17 cellular contexts compared by ENCODE assay signal in genomic region chr6:101429291-101429690, GRCh38. TPM values are rescaled to one million over a fixed set of nuclear protein-coding genes. Genes with fewer than 3 reads are reported as not detected.
DNase-seq lines count a peak whose midpoint lies in the region; TF ChIP-seq lines count a peak whose summit lies in the region.
"Had no signal": no experiment of that assay in that cellular context is flagged by ENCODE, and none has a peak within 500 bp of the region (broad histone marks: within the 10 kb centered on the region; RNA-seq: fewer than 3 reads in every experiment).

No MANE protein-coding gene starts in this region.

- peaks cover 23% of the 10 kb centered on the region for H3K4me1 Mint-ChIP-seq in HFFc6 (ENCODE audit: low read depth)
- H3K4me1 Mint-ChIP-seq: activated naive CD8-positive, alpha-beta T cell treated with anti-CD3 and anti-CD28 coated beads, Interleukin-2, amount 50 U/mL, for 24 hours; T-helper 17 cell had no signal

- H3K27ac ChIP-seq in brain microvascular endothelial cell: no peak overlapping the region
- no peak overlapping the region for H3K27ac ChIP-seq in caudate nucleus (ENCODE audit: low read depth, low read length)

- H3K27ac Mint-ChIP-seq in HFFc6: peak overlapping the region; percentile 68
- H3K27ac Mint-ChIP-seq: activated naive CD8-positive, alpha-beta T cell treated with anti-CD3 and anti-CD28 coated beads, Interleukin-2, amount 50 U/mL, for 24 hours; activated T-helper 1 cell treated with anti-CD3 and anti-CD28 coated beads, Interleukin-12 subunit alpha, Interleukin-12 subunit beta, Interleukin-2, Interleukin-4 antibody, amounts not matched to agents 30 ng/mL and 10 ng/mL and 1 ng/mL, durations not matched to agents 14 hours and 24 hours and 36 hours; endodermal cell; T-helper 17 cell had no signal

- H3K27me3 Mint-ChIP-seq in HFFc6 (ENCODE audit: insufficient read depth): no peaks in the 10 kb centered on the region; the same call in 1 of the 2 replicates
- H3K27me3 Mint-ChIP-seq: activated naive CD8-positive, alpha-beta T cell treated with anti-CD3 and anti-CD28 coated beads, Interleukin-2, amount 50 U/mL, for 24 hours; T-helper 17 cell had no signal

- TF ChIP-seq CTCF in HFFc6 (IDR thresholded peaks at IDR 0.05) (no peak), brain microvascular endothelial cell (IDR thresholded peaks at IDR 0.05; ENCODE audit: low read depth, low read length, missing control alignments) (no peak), kidney epithelial cell (IDR thresholded peaks at IDR 0.05; ENCODE audit: insufficient read depth, low read length, poor library complexity, severe bottlenecking) (no peak)

- no peaks in the 10 kb centered on the region for H3K36me3 ChIP-seq in brain microvascular endothelial cell (replicated peaks)
- no peaks in the 10 kb centered on the region for H3K36me3 ChIP-seq in kidney epithelial cell (ENCODE audit: control insufficient read depth, insufficient read depth, low read length)
- no peaks in the 10 kb centered on the region; the same call in 1 of the 2 replicates for H3K36me3 ChIP-seq in HAP-1 (replicated peaks)

- H3K4me3 ChIP-seq in brain microvascular endothelial cell (ENCODE audit: low read depth, low read length) (no peak overlapping the region), kidney epithelial cell (ENCODE audit: low read depth, low read length) (no peak overlapping the region), HAP-1 (no peak overlapping the region)

- in situ Hi-C loops in brain microvascular endothelial cell (cut with HindIII; ENCODE audit: low pct_ligation_motif_present, low sequenced_read_pairs) (no loop called here), HAP-1 (cut with MboI; ENCODE audit: low sequenced_read_pairs) (loop anchor here (25.0 kb wide), 1 partner anchor 183 kb away; no protein-coding TSS in a partner anchor)

- no peaks in the 10 kb centered on the region for H3K9me3 ChIP-seq in HAP-1

- DNase-seq in AG08395 (ENCODE audit: low spot score) (peak; percentile 38), HFFc6 (no peak), brain microvascular endothelial cell (peak; percentile 24), kidney epithelial cell (ENCODE audit: low read depth) (peak; percentile 29), caudate nucleus (lab: John Stamatoyannopoulos, UW) (no peak), SHP77 treated with DMSO at 0.1 percent for 48 hours (lab: John Stamatoyannopoulos, UW) (no peak), HAP-1 (ENCODE audit: low spot score in 2 of 2) (no peak)
- DNase-seq in stimulated activated naive CD4-positive, alpha-beta T cell treated with Interleukin-2 at 50 U/mL for 16 hours (lab: John Stamatoyannopoulos, UW): no peak
- DNase-seq: activated naive CD8-positive, alpha-beta T cell treated with anti-CD3 and anti-CD28 coated beads, Interleukin-2, amount 50 U/mL, for 24 hours; Calu3; endodermal cell; Karpas-422; NCI-H1092 treated with DMSO at 0.1 percent for 48 hours; NCI-H510A; stimulated activated CD4-positive, alpha-beta T cell treated with anti-CD3 and anti-CD28 coated beads, Interleukin-1b, Interleukin-23, amount 100 ng/mL, for 48 hours; T-helper 17 cell had no signal

- H3K27me3 ChIP-seq in brain microvascular endothelial cell (replicated peaks) (no peaks in the 10 kb centered on the region), kidney epithelial cell (ENCODE audit: control insufficient read depth, insufficient read depth, low read length) (no peaks in the 10 kb centered on the region), HAP-1 (ENCODE audit: low read depth) (no peaks in the 10 kb centered on the region)

- H3K4me3 Mint-ChIP-seq in HFFc6: no peak overlapping the region
- H3K4me3 Mint-ChIP-seq: activated naive CD8-positive, alpha-beta T cell treated with anti-CD3 and anti-CD28 coated beads, Interleukin-2, amount 50 U/mL, for 24 hours; activated T-helper 1 cell treated with anti-CD3 and anti-CD28 coated beads, Interleukin-12 subunit alpha, Interleukin-12 subunit beta, Interleukin-2, Interleukin-4 antibody, amounts not matched to agents 30 ng/mL and 10 ng/mL and 1 ng/mL, durations not matched to agents 14 hours and 24 hours and 36 hours; endodermal cell; T-helper 17 cell had no signal

- no peaks in the 10 kb centered on the region for H3K9me3 Mint-ChIP-seq in HFFc6
- H3K9me3 Mint-ChIP-seq: activated T-helper 1 cell treated with anti-CD3 and anti-CD28 coated beads, Interleukin-12 subunit alpha, Interleukin-12 subunit beta, Interleukin-2, Interleukin-4 antibody, amounts not matched to agents 30 ng/mL and 10 ng/mL and 1 ng/mL, durations not matched to agents 14 hours and 24 hours and 36 hours; endodermal cell had no signal

- peaks cover 11% of the 10 kb centered on the region; the same call in 1 of the 2 replicates for H3K36me3 Mint-ChIP-seq in HFFc6 (ENCODE audit: low read depth)

- H3K4me1 ChIP-seq in HAP-1: peaks cover 11% of the 10 kb centered on the region

RNA-seq across cellular contexts. Expression of gene GRIK2, which starts 35.8 kb away (rescaled TPM):
- 10 to 100 TPM; 25.0 to 33.3 (median 28.3) TPM for total RNA-seq in HFFc6 (2021; fragmentation: NEBNext Ultra II Directional; extraction: Animal tissue kit (Norgen Biotek cat#: 25700))
- 0.13 and 5.5 TPM in 2 replicates for total RNA-seq in kidney epithelial cell
- total RNA-seq: activated T-helper 1 cell treated with anti-CD3 and anti-CD28 coated beads, Interleukin-12 subunit alpha, Interleukin-12 subunit beta, Interleukin-2, Interleukin-4 antibody, amounts not matched to agents 30 ng/mL and 10 ng/mL and 1 ng/mL, durations not matched to agents 14 hours and 24 hours and 36 hours; T-helper 17 cell had no signal

Comparison
In these comparisons a context has a peak if more than half of its experiments do, and no peak if none do; other contexts are left out.
1. DNase-seq: peak in AG08395 (single experiment), brain microvascular endothelial cell (single experiment) and kidney epithelial cell (single experiment); none in HFFc6 (single experiment), caudate nucleus (0 of 61), SHP77 treated with DMSO at 0.1 percent for 48 hours (single experiment), HAP-1 (0 of 2) and stimulated activated naive CD4-positive, alpha-beta T cell treated with Interleukin-2 at 50 U/mL for 16 hours (single experiment).